ENCODE assay signal across 9 cellular contexts in genomic region chr2:9179572-9180201, GRCh38.
DNase-seq lines count a peak whose midpoint lies in the region; ATAC-seq and TF ChIP-seq lines count a peak whose summit lies in the region.
"Had no signal": no experiment of that assay in that cellular context is flagged by ENCODE, and none has a peak within 500 bp of the region (broad histone marks: within the 10 kb centered on the region; RNA-seq: fewer than 3 reads in every experiment).

No MANE protein-coding gene starts in this region.

- H3K4me3 ChIP-seq in astrocyte of the spinal cord (ENCODE audit: low read depth, low read length): no peak overlapping the region

- no peak overlapping the region for H3K27ac ChIP-seq in substantia nigra (ENCODE audit: low read depth, low read length, poor library complexity, severe bottlenecking)

- in situ Hi-C loops in astrocyte of the spinal cord (cut with HindIII; ENCODE audit: low sequenced_read_pairs): no loop called here

- TF ChIP-seq CTCF in astrocyte of the spinal cord (IDR thresholded peaks at IDR 0.05; ENCODE audit: low read depth, low read length): no peak

- DNase-seq in HS-27A (ENCODE audit: low read depth) (peak; percentile 84), astrocyte of the spinal cord (ENCODE audit: low read depth, low spot score) (peak; percentile 88), islet precursor cell (peak; percentile 80), stromal cell of bone marrow (ENCODE audit: low read depth) (peak; percentile 95), retina (no peak), substantia nigra (lab: John Stamatoyannopoulos, UW) (no peak)
- DNase-seq in activated CD4-positive, alpha-beta T cell treated with anti-CD3 and anti-CD28 coated beads, Interleukin-2, amount 50 U/mL, for 1 hour: no peak
- DNase-seq: activated CD8-positive, alpha-beta T cell treated with anti-CD3 and anti-CD28 coated beads for 36 hours had no signal

- no peak for ATAC-seq in GM18907 (IDR thresholded peaks at IDR 0.05; ENCODE audit: unreplicated experiment)
- ATAC-seq: activated CD8-positive, alpha-beta T cell treated with anti-CD3 and anti-CD28 coated beads for 36 hours had no signal

Comparison
In these comparisons a context has a peak if more than half of its experiments do, and no peak if none do; other contexts are left out.
1. DNase-seq: peak in HS-27A (single experiment), astrocyte of the spinal cord (single experiment), islet precursor cell (single experiment) and stromal cell of bone marrow (single experiment); none in retina (single experiment), activated CD4-positive, alpha-beta T cell treated with anti-CD3 and anti-CD28 coated beads, Interleukin-2, amount 50 U/mL, for 1 hour (single experiment) and substantia nigra (0 of 49).